19 cellular contexts compared by ENCODE assay signal in genomic region chr10:50615654-50616053, GRCh38.
"Had no signal": no experiment of that assay in that cellular context is flagged by ENCODE, and none has a peak within 500 bp of the region (broad histone marks: within the 10 kb centered on the region; RNA-seq: fewer than 3 reads in every experiment).

No MANE protein-coding gene starts in this region.

- H3K4me1 ChIP-seq: uterus had no signal

- DNase-seq: activated CD4-positive, alpha-beta T cell treated with anti-CD3 and anti-CD28 coated beads for 1 hour; activated CD8-positive, alpha-beta memory T cell treated with anti-CD3 and anti-CD28 coated beads for 24 hours; activated CD8-positive, alpha-beta memory T cell treated with anti-CD3 and anti-CD28 coated beads, Interleukin-2, amount 50 U/mL, for 48 hours; activated effector memory CD4-positive, alpha-beta T cell treated with Interleukin-2 at 50 U/mL for 16 hours; activated naive CD4-positive, alpha-beta T cell treated with anti-CD3 and anti-CD28 coated beads, Interleukin-2, amount 10 ng/mL, durations not matched to agents 7 days and 5 days; activated T-cell treated with anti-CD3 and anti-CD28 coated beads, Interleukin-2, amount 50 U/mL, for 48 hours; effector CD4-positive, alpha-beta T cell; gastrocnemius medialis; heart left ventricle; left lung; mammary epithelial cell; retina; stimulated activated naive CD4-positive, alpha-beta T cell; uterus; WERI-Rb-1 had no signal

- ATAC-seq: esophagus mucosa, gastrocnemius medialis, heart left ventricle, left lung had no signal

- H3K27me3 ChIP-seq: ascending aorta, breast epithelium, gastrocnemius medialis, heart left ventricle, left lung, tibial nerve, uterus had no signal

- H3K27ac ChIP-seq: ascending aorta, breast epithelium, heart left ventricle, left lung, tibial nerve, uterus, WERI-Rb-1 had no signal

- H3K4me3 ChIP-seq: ascending aorta, breast epithelium, gastrocnemius medialis, heart left ventricle, left lung, tibial nerve, uterus had no signal

- H3K9me3 ChIP-seq: ascending aorta, breast epithelium, gastrocnemius medialis, heart left ventricle, left lung, tibial nerve, uterus had no signal

- H3K36me3 ChIP-seq: ascending aorta, breast epithelium, gastrocnemius medialis, heart left ventricle, left lung, tibial nerve, uterus, WERI-Rb-1 had no signal
